In genomic region chr9:121599186-121599871, GRCh38 we compare ENCODE assay signal across 8 cellular contexts. TPM values are rescaled to one million over a fixed set of nuclear protein-coding genes. Genes with fewer than 3 reads are reported as not detected.
DNase-seq lines count a peak whose midpoint lies in the region; ATAC-seq and TF ChIP-seq lines count a peak whose summit lies in the region.

No MANE protein-coding gene starts in this region.

- peak overlapping the region; percentile 56 for H3K4me3 ChIP-seq in fibroblast of villous mesenchyme (ENCODE audit: low read depth, low read length)

- no peaks in the 10 kb centered on the region for H3K27me3 Mint-ChIP-seq in Calu3 (ENCODE audit: unreplicated experiment)
- H3K27me3 Mint-ChIP-seq in neural crest cell (ENCODE audit: low read depth), result peaks cover 36% of the 10 kb centered on the region
- peaks cover 76% of the 10 kb centered on the region for H3K27me3 Mint-ChIP-seq in activated T-cell treated with anti-CD3 and anti-CD28 coated beads, Interleukin-2, amount 50 U/mL, for 24 hours

- peak overlapping the region; percentile 72 for H3K4me3 Mint-ChIP-seq in Calu3 (ENCODE audit: low read depth, unreplicated experiment)
- peak overlapping the region; percentile 84 for H3K4me3 Mint-ChIP-seq in neural crest cell
- H3K4me3 Mint-ChIP-seq in activated T-cell treated with anti-CD3 and anti-CD28 coated beads, Interleukin-2, amount 50 U/mL, for 24 hours, result no peak overlapping the region

- H3K9me3 Mint-ChIP-seq in Calu3 (ENCODE audit: low read depth, unreplicated experiment) (no peaks in the 10 kb centered on the region), neural crest cell (peaks cover 4% of the 10 kb centered on the region)
- H3K9me3 Mint-ChIP-seq in activated T-cell treated with anti-CD3 and anti-CD28 coated beads, Interleukin-2, amount 50 U/mL, for 24 hours, result peaks cover 6% of the 10 kb centered on the region

- H3K27ac Mint-ChIP-seq in Calu3 (ENCODE audit: unreplicated experiment), result peak overlapping the region; percentile 54
- H3K27ac Mint-ChIP-seq in neural crest cell (ENCODE audit: unreplicated experiment), result no peak overlapping the region
- H3K27ac Mint-ChIP-seq in activated T-cell treated with anti-CD3 and anti-CD28 coated beads, Interleukin-2, amount 50 U/mL, for 24 hours, result no peak overlapping the region

- ATAC-seq in HG03520 (IDR thresholded peaks at IDR 0.05; ENCODE audit: unreplicated experiment), result no peak

- peak; percentile 90 for DNase-seq in Calu3
- peak; percentile 22 for DNase-seq in NCI-H748 treated with DMSO at 0.1 percent for 48 hours (lab: John Stamatoyannopoulos, UW)
- no peak for DNase-seq in fibroblast of villous mesenchyme (ENCODE audit: low read depth)
- peak; percentile 52 for DNase-seq in neural crest cell (ENCODE audit: low read depth, low spot score)
- DNase-seq in GDM1 (lab: John Stamatoyannopoulos, UW), result no peak
- DNase-seq in stimulated activated CD4-positive, alpha-beta T cell treated with anti-CD3 and anti-CD28 coated beads, Interleukin-4, amount 100 ng/mL, for 1 hour, result no peak
- no peak for DNase-seq in activated T-cell treated with anti-CD3 and anti-CD28 coated beads, Interleukin-2, amount 50 U/mL, for 24 hours

- intact Hi-C loops in Calu3 (cut with micrococcal nuclease; ENCODE audit: unreplicated experiment), result no loop called here

- H3K4me1 Mint-ChIP-seq in Calu3 (ENCODE audit: low read depth, unreplicated experiment) (peaks cover 14% of the 10 kb centered on the region), neural crest cell (peaks cover 27% of the 10 kb centered on the region)
- H3K4me1 Mint-ChIP-seq in activated T-cell treated with anti-CD3 and anti-CD28 coated beads, Interleukin-2, amount 50 U/mL, for 24 hours (ENCODE audit: low read depth), result peaks cover 3% of the 10 kb centered on the region

- peaks cover 17% of the 10 kb centered on the region for H3K36me3 Mint-ChIP-seq in Calu3 (ENCODE audit: insufficient read depth, unreplicated experiment)
- peaks cover 2% of the 10 kb centered on the region for H3K36me3 Mint-ChIP-seq in neural crest cell (ENCODE audit: low read depth)
- H3K36me3 Mint-ChIP-seq in activated T-cell treated with anti-CD3 and anti-CD28 coated beads, Interleukin-2, amount 50 U/mL, for 24 hours (ENCODE audit: low read depth), result no peaks in the 10 kb centered on the region

- no TSS peak for BruUV-seq in Calu3 (replicated peaks; lab: Mats Ljungman, UMichigan)

- TF ChIP-seq CTCF in Calu3 (IDR thresholded peaks at IDR 0.05; ENCODE audit: unreplicated experiment) (no peak), fibroblast of villous mesenchyme (IDR thresholded peaks at IDR 0.05; ENCODE audit: insufficient read depth, low read depth, low read length) (no peak), neural crest cell (conservative IDR thresholded peaks at IDR 0.05) (no peak)

- CTCF ChIA-PET in Calu3 (lab: Charles Lee), result interaction anchor here (0.6 to 2.1 kb wide), 4 partner anchors 20 to 418 kb away, joined by 3 to 8 read pairs (median 4); no protein-coding TSS in a partner anchor

RNA-seq across cellular contexts. Expression of gene DAB2IP, which starts 52.1 kb away (rescaled TPM):
- total RNA-seq in Calu3 (2022), result 56.3 and 59.0 TPM in 2 replicates
- total RNA-seq in fibroblast of villous mesenchyme, result 36.4 and 47.9 TPM in 2 replicates
- total RNA-seq in neural crest cell, result 46.4 and 48.3 TPM in 2 replicates

Comparison
In these comparisons a context has a peak if more than half of its experiments do, and no peak if none do; other contexts are left out.
1. DNase-seq: peak in Calu3 (single experiment), NCI-H748 treated with DMSO at 0.1 percent for 48 hours (single experiment) and neural crest cell (single experiment); none in fibroblast of villous mesenchyme (single experiment), GDM1 (single experiment), stimulated activated CD4-positive, alpha-beta T cell treated with anti-CD3 and anti-CD28 coated beads, Interleukin-4, amount 100 ng/mL, for 1 hour (single experiment) and activated T-cell treated with anti-CD3 and anti-CD28 coated beads, Interleukin-2, amount 50 U/mL, for 24 hours (single experiment).